8 cellular contexts compared by ENCODE assay signal in the genomic region with DNA sequence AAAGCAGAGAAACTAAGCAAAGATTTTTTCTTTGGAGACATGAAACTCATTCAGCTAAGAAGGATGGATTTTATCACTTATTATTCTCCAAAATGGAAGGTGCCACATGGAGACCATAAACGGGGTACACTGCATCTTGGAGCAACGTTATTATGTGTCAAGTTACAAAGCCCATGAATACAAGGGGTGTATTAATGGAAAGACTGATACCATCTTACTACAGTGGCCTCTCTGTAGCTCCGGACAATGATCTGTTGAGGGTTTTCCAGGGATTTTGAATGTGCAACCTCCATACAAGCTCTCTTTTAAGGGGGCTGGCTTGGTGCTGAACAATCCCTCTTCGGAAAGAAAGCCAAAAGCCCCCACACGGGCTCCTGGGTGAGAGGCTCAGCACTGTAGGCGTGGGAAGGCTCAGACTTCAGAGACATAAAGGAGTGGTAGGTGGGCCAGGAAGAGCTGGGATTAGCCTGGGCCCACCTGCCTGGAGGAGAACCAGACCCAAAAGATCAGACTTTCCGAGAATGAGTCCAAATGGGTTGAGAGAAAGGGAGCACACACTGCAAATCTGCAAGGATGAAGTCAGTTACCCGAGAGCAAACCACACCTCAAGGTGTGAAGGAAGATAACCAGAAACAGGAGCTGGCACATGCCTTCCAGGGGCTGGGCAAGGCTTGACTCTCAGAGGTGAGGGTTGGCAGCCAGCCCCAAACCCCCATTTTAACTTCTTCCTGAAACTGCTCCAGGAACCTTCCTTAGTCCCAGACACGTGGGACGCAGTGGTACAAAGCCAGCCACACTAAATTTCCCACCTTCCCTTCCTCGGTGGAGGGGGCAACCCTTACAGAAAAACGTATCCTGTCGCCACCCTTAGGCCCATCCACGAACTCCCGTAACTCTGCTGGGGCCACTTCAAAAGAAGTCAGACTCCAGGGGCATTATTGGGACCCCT. TPM values are rescaled to one million over a fixed set of nuclear protein-coding genes. Genes with fewer than 3 reads are reported as not detected.
DNase-seq lines count a peak whose midpoint lies in the region; ATAC-seq and TF ChIP-seq lines count a peak whose summit lies in the region.

No MANE protein-coding gene starts in this region.

- no peak overlapping the region for H3K18ac ChIP-seq in mesenchymal stem cell (ENCODE audit: low read depth in 1 of 2, low read length in 2 of 2)

- H3K4me2 ChIP-seq in mesenchymal stem cell (ENCODE audit: low read length, poor library complexity, severe bottlenecking): peak overlapping the region; percentile 81

- peak overlapping the region in 1 of 2 experiments; percentile 77 for H3K14ac ChIP-seq in mesenchymal stem cell (ENCODE audit: low read length in 2 of 2)

- POLR2A ChIA-PET in A673 (lab: Charles Lee; ENCODE audit: low non-redundant PET): interaction anchor here (0.7 kb wide), 1 partner anchor 803 kb away, joined by 3 read pairs; no protein-coding TSS in a partner anchor

- H3K36me3 ChIP-seq in A673 (ENCODE audit: insufficient read depth, low read length, poor library complexity, severe bottlenecking): no peaks in the 10 kb centered on the region
- no peaks in the 10 kb centered on the region for H3K36me3 ChIP-seq in mesenchymal stem cell (ENCODE audit: control insufficient read depth in 1 of 2, insufficient read depth in 2 of 2, low read depth in 1 of 2, low read length in 2 of 2)
- H3K36me3 ChIP-seq in urinary bladder (ENCODE audit: insufficient read depth): no peaks in the 10 kb centered on the region

- H3K9ac ChIP-seq in mesenchymal stem cell (ENCODE audit: low read length): peak overlapping the region; percentile 98

- H2BK15ac ChIP-seq in mesenchymal stem cell (ENCODE audit: low read depth, poor library complexity, severe bottlenecking): no peak overlapping the region

- H2BK12ac ChIP-seq in mesenchymal stem cell (ENCODE audit: low read length in 2 of 2): no peak overlapping the region

- no peak overlapping the region for H4K91ac ChIP-seq in mesenchymal stem cell (ENCODE audit: low read length)

- H3K36me3 Mint-ChIP-seq in central memory CD8-positive, alpha-beta T cell (ENCODE audit: insufficient read depth): peaks cover 33% of the 10 kb centered on the region

- H3K9me3 ChIP-seq in A673 (ENCODE audit: low read depth, low read length, poor library complexity, severe bottlenecking): no peaks in the 10 kb centered on the region
- no peaks in the 10 kb centered on the region for H3K9me3 ChIP-seq in mesenchymal stem cell (ENCODE audit: control insufficient read depth, low read length)

- H3K4me3 ChIP-seq in A673 (ENCODE audit: low read depth, low read length, poor library complexity, severe bottlenecking): peak overlapping the region; percentile 72
- H3K4me3 ChIP-seq in LNCaP clone FGC (ENCODE audit: low read depth, low read length): peak overlapping the region; percentile 74
- H3K4me3 ChIP-seq in mesenchymal stem cell (ENCODE audit: insufficient read depth in 1 of 2, low read depth in 1 of 2, low read length in 2 of 2): peak overlapping the region in 1 of 2 experiments; percentile 93
- peak overlapping the region; percentile 82 for H3K4me3 ChIP-seq in urinary bladder (ENCODE audit: low read depth, low read length)

- no peak overlapping the region for H2AFZ ChIP-seq in mesenchymal stem cell (ENCODE audit: low read depth, low read length)

- H3K4me1 ChIP-seq in A673 (ENCODE audit: insufficient read depth, low read length, poor library complexity, severe bottlenecking): peaks cover 38% of the 10 kb centered on the region
- H3K4me1 ChIP-seq in mesenchymal stem cell (ENCODE audit: control insufficient read depth, insufficient read depth, low read depth, low read length): peaks cover 20% of the 10 kb centered on the region
- peaks cover 8% of the 10 kb centered on the region for H3K4me1 ChIP-seq in urinary bladder (ENCODE audit: insufficient read depth)

- ATAC-seq in central memory CD8-positive, alpha-beta T cell (replicated peaks; ENCODE audit: extremely low read depth, poor library complexity, severe bottlenecking): no peak

- peak overlapping the region; percentile 15 for H2AK5ac ChIP-seq in mesenchymal stem cell (ENCODE audit: low read length, severe bottlenecking)

- H3K23ac ChIP-seq in mesenchymal stem cell (ENCODE audit: low read length in 2 of 2): peak overlapping the region in 1 of 2 experiments; percentile 89

- H3K9me3 Mint-ChIP-seq in central memory CD8-positive, alpha-beta T cell: no peaks in the 10 kb centered on the region

- CTCF ChIA-PET in A673 (lab: Charles Lee): interaction anchor here (0.6 kb wide), 1 partner anchor 54 kb away, joined by 13 read pairs; no protein-coding TSS in a partner anchor

- no peak overlapping the region for H2BK120ac ChIP-seq in mesenchymal stem cell (ENCODE audit: low read depth, low read length)

- no peak overlapping the region for H4K8ac ChIP-seq in mesenchymal stem cell (ENCODE audit: low read length)

- WGBS in mesenchymal stem cell: 77% methylated on average over 15 of the region's 15 CpGs
- WGBS in urinary bladder: 29% methylated on average over 15 of the region's 15 CpGs

- H3K27ac ChIP-seq in A673 (ENCODE audit: low read depth, low read length, poor library complexity, severe bottlenecking) (peak overlapping the region; percentile 93), mesenchymal stem cell (ENCODE audit: low read length, poor library complexity, severe bottlenecking) (no peak overlapping the region), urinary bladder (ENCODE audit: low read depth) (peak overlapping the region; percentile 93)

- TF ChIP-seq CTCF in A673 (conservative IDR thresholded peaks at IDR 0.05; ENCODE audit: low read depth, low read length) (no peak), LNCaP clone FGC (IDR thresholded peaks at IDR 0.05; ENCODE audit: control insufficient read depth, extremely low read depth, insufficient read depth) (no peak), GM20000 (IDR thresholded peaks at IDR 0.05; ENCODE audit: extremely low read depth, missing control alignments) (no peak)

- DNase-seq in A673 (ENCODE audit: low spot score) (no peak), LNCaP clone FGC (ENCODE audit: low read depth) (no peak), mesenchymal stem cell (no peak), NCI-H1436 (lab: John Stamatoyannopoulos, UW) (no peak), SK-N-DZ (ENCODE audit: low spot score) (no peak), GM20000 (ENCODE audit: low spot score) (no peak)
- no peak for DNase-seq in central memory CD8-positive, alpha-beta T cell (ENCODE audit: low spot score in 2 of 2)

- peak overlapping the region in 1 of 2 experiments; percentile 63 for H3K4ac ChIP-seq in mesenchymal stem cell (ENCODE audit: low read depth in 1 of 2, low read length in 2 of 2)

- intact Hi-C loops in A673 (cut with micrococcal nuclease; ENCODE audit: unreplicated experiment): no loop called here

- no peaks in the 10 kb centered on the region for H3K79me1 ChIP-seq in mesenchymal stem cell (replicated peaks; ENCODE audit: low read length, poor library complexity, severe bottlenecking)

- H3K4me3 Mint-ChIP-seq in central memory CD8-positive, alpha-beta T cell: peak overlapping the region; percentile 88

- H2BK5ac ChIP-seq in mesenchymal stem cell (ENCODE audit: low read depth, low read length, poor library complexity, severe bottlenecking): no peak overlapping the region

- H3K27me3 Mint-ChIP-seq in central memory CD8-positive, alpha-beta T cell: no peaks in the 10 kb centered on the region

- H3K27ac Mint-ChIP-seq in central memory CD8-positive, alpha-beta T cell (ENCODE audit: low read depth): peak overlapping the region; percentile 96

- H3K4me1 Mint-ChIP-seq in central memory CD8-positive, alpha-beta T cell: peaks cover 82% of the 10 kb centered on the region

- no TSS peak for BruUV-seq in A673 (replicated peaks; lab: Mats Ljungman, UMichigan)

- no peaks in the 10 kb centered on the region for H3K27me3 ChIP-seq in A673 (replicated peaks; ENCODE audit: insufficient read depth, low read depth, low read length, poor library complexity)
- no peaks in the 10 kb centered on the region for H3K27me3 ChIP-seq in mesenchymal stem cell (ENCODE audit: control insufficient read depth in 1 of 2, insufficient read depth in 1 of 2, low read length in 2 of 2)

RNA-seq across cellular contexts. Expression of gene VPS37B, which starts 1.5 kb away (rescaled TPM):
- total RNA-seq in A673 (2021): 30.2 and 34.4 TPM in 2 replicates
- polyA plus RNA-seq in mesenchymal stem cell (2013, experiment 1 of 2): 23.0 TPM
- polyA plus RNA-seq in mesenchymal stem cell (2013, experiment 2 of 2): 23.9 TPM
- total RNA-seq in urinary bladder: 18.9 TPM
- polyA plus RNA-seq in urinary bladder: 25.2 TPM
- polyA plus RNA-seq in SK-N-DZ (2014; cell fraction: cytosol; rRNA removed): 19.7 TPM in 2 replicates
- 11.5 and 15.3 TPM in 2 replicates for polyA plus RNA-seq in SK-N-DZ (2014; cell fraction: nucleus; rRNA removed)

RNA-seq across cellular contexts. Expression of gene HIP1R, which starts 59.2 kb away (rescaled TPM):
- total RNA-seq in A673 (2021): 27.0 and 30.4 TPM in 2 replicates
- polyA plus RNA-seq in mesenchymal stem cell (2013, experiment 1 of 2): 4.6 TPM
- 5.0 TPM for polyA plus RNA-seq in mesenchymal stem cell (2013, experiment 2 of 2)
- total RNA-seq in urinary bladder: 17.2 TPM
- 16.5 TPM for polyA plus RNA-seq in urinary bladder
- 22.9 and 33.4 TPM in 2 replicates for polyA plus RNA-seq in SK-N-DZ (2014; cell fraction: cytosol; rRNA removed)
- 158 and 178 TPM in 2 replicates for polyA plus RNA-seq in SK-N-DZ (2014; cell fraction: nucleus; rRNA removed)
